ENCODE assay signal across 20 cellular contexts in genomic region chr15:76105911-76106310, GRCh38. TPM values are rescaled to one million over a fixed set of nuclear protein-coding genes. Genes with fewer than 3 reads are reported as not detected.
DNase-seq lines count a peak whose midpoint lies in the region; ATAC-seq and TF ChIP-seq lines count a peak whose summit lies in the region.
"Had no signal": no experiment of that assay in that cellular context is flagged by ENCODE, and none has a peak within 500 bp of the region (broad histone marks: within the 10 kb centered on the region; RNA-seq: fewer than 3 reads in every experiment).

No MANE protein-coding gene starts in this region.

- H3K4me2 ChIP-seq in mesenchymal stem cell (ENCODE audit: low read length, poor library complexity, severe bottlenecking): no peak overlapping the region
- H3K4me2 ChIP-seq: BLaER1 had no signal

- no peak overlapping the region for H2BK120ac ChIP-seq in mesenchymal stem cell (ENCODE audit: low read depth, low read length)

- H3K27ac ChIP-seq in right atrium auricular region (no peak overlapping the region), VCaP (peak overlapping the region; percentile 20; the same call in 1 of the 2 replicates), mesenchymal stem cell (ENCODE audit: low read length, poor library complexity, severe bottlenecking) (no peak overlapping the region)
- H3K27ac ChIP-seq: BLaER1 had no signal

- no peak overlapping the region for H2BK15ac ChIP-seq in mesenchymal stem cell (ENCODE audit: low read depth, poor library complexity, severe bottlenecking)

- no peaks in the 10 kb centered on the region for H3K36me3 ChIP-seq in right atrium auricular region
- H3K36me3 ChIP-seq in mesenchymal stem cell (ENCODE audit: control insufficient read depth in 1 of 2, insufficient read depth in 2 of 2, low read depth in 1 of 2, low read length in 2 of 2): no peaks in the 10 kb centered on the region
- H3K36me3 ChIP-seq: BE2C, BLaER1 had no signal

- H3K4me1 Mint-ChIP-seq in mesothelial cell of epicardium: peaks cover 9% of the 10 kb centered on the region
- H3K4me1 Mint-ChIP-seq: CD14-positive monocyte; CD4-positive, alpha-beta memory T cell; CD4-positive, CD25-positive, alpha-beta regulatory T cell; CD8-positive, alpha-beta memory T cell had no signal

- no peak for TF ChIP-seq CTCF in right atrium auricular region (IDR thresholded peaks at IDR 0.05)
- TF ChIP-seq CTCF in VCaP (conservative IDR thresholded peaks at IDR 0.05): no peak
- no peak for TF ChIP-seq CTCF in mesothelial cell of epicardium (IDR thresholded peaks at IDR 0.05; ENCODE audit: unreplicated experiment)

- ATAC-seq in left cardiac atrium: no peak

- no peak overlapping the region for H3K14ac ChIP-seq in mesenchymal stem cell (ENCODE audit: low read length in 2 of 2)

- DNase-seq in right atrium auricular region (ENCODE audit: low spot score) (peak; percentile 26), left cardiac atrium (no peak), mesothelial cell of epicardium (ENCODE audit: low spot score in 2 of 2, unreplicated experiment in 2 of 2) (no peak), NCI-H1105 (lab: John Stamatoyannopoulos, UW) (no peak), islet precursor cell (no peak), mesenchymal stem cell (no peak)
- DNase-seq: 8988T; ACHN; BE2C; CD4-positive, alpha-beta memory T cell; CD4-positive, CD25-positive, alpha-beta regulatory T cell; CD8-positive, alpha-beta memory T cell; COR-L47; DMS79 treated with DMSO at 0.1 percent for 48 hours; GF-D8 had no signal

- no peak overlapping the region for H4K91ac ChIP-seq in mesenchymal stem cell (ENCODE audit: low read length)

- no peak overlapping the region for H2BK5ac ChIP-seq in mesenchymal stem cell (ENCODE audit: low read depth, low read length, poor library complexity, severe bottlenecking)

- H3K4me1 ChIP-seq in right atrium auricular region (no peaks in the 10 kb centered on the region), mesenchymal stem cell (ENCODE audit: control insufficient read depth, insufficient read depth, low read depth, low read length) (no peaks in the 10 kb centered on the region)
- H3K4me1 ChIP-seq: BE2C, BLaER1 had no signal

- no peaks in the 10 kb centered on the region for H3K36me3 Mint-ChIP-seq in mesothelial cell of epicardium
- H3K36me3 Mint-ChIP-seq: CD14-positive monocyte; CD4-positive, alpha-beta memory T cell; CD4-positive, CD25-positive, alpha-beta regulatory T cell; CD8-positive, alpha-beta memory T cell had no signal

- H3K9me3 ChIP-seq in right atrium auricular region (no peaks in the 10 kb centered on the region), mesenchymal stem cell (ENCODE audit: control insufficient read depth, low read length) (no peaks in the 10 kb centered on the region)
- H3K9me3 ChIP-seq: BE2C, BLaER1 had no signal

- no peak overlapping the region for H3K23ac ChIP-seq in mesenchymal stem cell (ENCODE audit: low read length in 2 of 2)

- peaks cover 3% of the 10 kb centered on the region for H3K27me3 Mint-ChIP-seq in mesothelial cell of epicardium (ENCODE audit: low read depth)

- H3K27ac Mint-ChIP-seq in mesothelial cell of epicardium: peak overlapping the region; percentile 7
- H3K27ac Mint-ChIP-seq: CD14-positive monocyte; CD8-positive, alpha-beta memory T cell had no signal

- no peak overlapping the region for H2AK5ac ChIP-seq in mesenchymal stem cell (ENCODE audit: low read length, severe bottlenecking)

- intact Hi-C loops in left cardiac atrium (cut with DNase I): no loop called here

- no peak overlapping the region for H4K8ac ChIP-seq in mesenchymal stem cell (ENCODE audit: low read length)

- no peaks in the 10 kb centered on the region for H3K27me3 ChIP-seq in right atrium auricular region
- H3K27me3 ChIP-seq in mesenchymal stem cell (ENCODE audit: control insufficient read depth in 1 of 2, insufficient read depth in 1 of 2, low read length in 2 of 2): peaks cover 22 to 45% of the 10 kb centered on the region in 2 experiments
- H3K27me3 ChIP-seq: BE2C, BLaER1 had no signal

- H3K4ac ChIP-seq in mesenchymal stem cell (ENCODE audit: low read depth in 1 of 2, low read length in 2 of 2): no peak overlapping the region

- no peak overlapping the region for H3K4me3 ChIP-seq in right atrium auricular region
- no peak overlapping the region for H3K4me3 ChIP-seq in mesenchymal stem cell (ENCODE audit: insufficient read depth in 1 of 2, low read depth in 1 of 2, low read length in 2 of 2)
- H3K4me3 ChIP-seq: BLaER1 had no signal

- H3K9me3 Mint-ChIP-seq in mesothelial cell of epicardium: peaks cover 6% of the 10 kb centered on the region
- H3K9me3 Mint-ChIP-seq: CD4-positive, alpha-beta memory T cell; CD4-positive, CD25-positive, alpha-beta regulatory T cell; CD8-positive, alpha-beta memory T cell had no signal

- H3K18ac ChIP-seq in mesenchymal stem cell (ENCODE audit: low read depth in 1 of 2, low read length in 2 of 2): no peak overlapping the region

- no peak overlapping the region for H2AFZ ChIP-seq in mesenchymal stem cell (ENCODE audit: low read depth, low read length)

- no peak overlapping the region for H3K4me3 Mint-ChIP-seq in mesothelial cell of epicardium
- H3K4me3 Mint-ChIP-seq: CD14-positive monocyte; CD4-positive, alpha-beta memory T cell; CD4-positive, CD25-positive, alpha-beta regulatory T cell; CD8-positive, alpha-beta memory T cell had no signal

- no peak overlapping the region for H2BK12ac ChIP-seq in mesenchymal stem cell (ENCODE audit: low read length in 2 of 2)

- H3K9ac ChIP-seq in mesenchymal stem cell (ENCODE audit: low read length): no peak overlapping the region
- H3K9ac ChIP-seq: BLaER1 had no signal

- WGBS in mesenchymal stem cell: 80% methylated on average over 5 of the region's 6 CpGs

- H3K79me1 ChIP-seq in mesenchymal stem cell (replicated peaks; ENCODE audit: low read length, poor library complexity, severe bottlenecking): no peaks in the 10 kb centered on the region

RNA-seq across cellular contexts. Expression of gene TMEM266, which starts 46.1 kb away (rescaled TPM):
- total RNA-seq in right atrium auricular region (under 1 TPM in 1 of 2 donors, not detected in 1; 0.20 TPM), left cardiac atrium (under 1 TPM; 0.12 to 0.29 TPM), mesothelial cell of epicardium (1.8 to 2.0 TPM (median 2.0 TPM) in 3 replicates)
- 0.08 TPM for polyA plus RNA-seq in mesenchymal stem cell (2013, experiment 1 of 2)
- 0.08 TPM for polyA plus RNA-seq in mesenchymal stem cell (2013, experiment 2 of 2)
- total RNA-seq: A673; CD4-positive, alpha-beta memory T cell had no signal
- polyA plus RNA-seq: AG04450; CD14-positive monocyte; CD4-positive, alpha-beta memory T cell; CD8-positive, alpha-beta memory T cell had no signal
